9 cellular contexts compared by ENCODE assay signal in genomic region chr13:74136089-74136658, GRCh38. TPM values are rescaled to one million over a fixed set of nuclear protein-coding genes. Genes with fewer than 3 reads are reported as not detected.
DNase-seq lines count a peak whose midpoint lies in the region; ATAC-seq, FAIRE-seq and TF ChIP-seq lines count a peak whose summit lies in the region.
"Had no signal": no experiment of that assay in that cellular context is flagged by ENCODE, and none has a peak within 500 bp of the region (broad histone marks: within the 10 kb centered on the region; RNA-seq: fewer than 3 reads in every experiment).

No MANE protein-coding gene starts in this region.

- POLR2A ChIA-PET in PC-9 (lab: Charles Lee; ENCODE audit: unreplicated experiment): interaction anchor here (0.6 kb wide), 1 partner anchor 1470 kb away, joined by 7 read pairs; no protein-coding TSS in a partner anchor
- POLR2A ChIA-PET in GM12878 (lab: Charles Lee): interaction anchor here (0.9 to 1.9 kb wide), 2 partner anchors 74 to 109 kb away, joined by 3 to 4 read pairs; no protein-coding TSS in a partner anchor

- H3K27me3 ChIP-seq in PC-9 (ENCODE audit: insufficient read depth, low read depth) (peaks cover 17% of the 10 kb centered on the region), GM12878 (replicated peaks in 1 of 2; ENCODE audit: control insufficient read depth in 2 of 2, insufficient read depth in 2 of 2, low read length in 1 of 2) (no peaks in the 10 kb centered on the region), smooth muscle cell (ENCODE audit: low read depth) (no peaks in the 10 kb centered on the region)

- TF ChIP-seq POLR2A in GM12878 (IDR thresholded peaks at IDR 0.05; ENCODE audit: low read depth, low read length): no peak

- FAIRE-seq in GM12878 (lab: Jason Lieb, UNC) (peak; percentile 41), urothelium cell line (lab: Jason Lieb, UNC) (no peak)
- FAIRE-seq: G401.6 had no signal

- TF ChIP-seq RAD21 in GM12878 (IDR thresholded peaks at IDR 0.05; ENCODE audit: insufficient read depth, low read depth, low read length): no peak

- no peaks in the 10 kb centered on the region for H3K9me2 ChIP-seq in PC-9 (ENCODE audit: insufficient read depth)

- in situ Hi-C loops in GM12878 (cut with MboI): no loop called here

- intact Hi-C loops in PC-9 (cut with micrococcal nuclease; ENCODE audit: unreplicated experiment): loop anchor here (5.0 kb wide), 1 partner anchor 199 kb away; no protein-coding TSS in a partner anchor
- intact Hi-C loops in GM12878 (cut with micrococcal nuclease; ENCODE audit: unreplicated experiment): loop anchor here (10.0 kb wide), 1 partner anchor 171 kb away; no protein-coding TSS in a partner anchor

- no peaks in the 10 kb centered on the region for H4K20me1 ChIP-seq in PC-9 (ENCODE audit: insufficient read depth)
- H4K20me1 ChIP-seq in GM12878 (ENCODE audit: control insufficient read depth, insufficient read depth): no peaks in the 10 kb centered on the region
- peaks cover 2% of the 10 kb centered on the region for H4K20me1 ChIP-seq in smooth muscle cell (ENCODE audit: low read depth)

- RAD21 ChIA-PET in GM12878 (lab: Charles Lee; ENCODE audit: unreplicated experiment): interaction anchor here (0.7 to 1.2 kb wide), 4 partner anchors 74 to 300 kb away, joined by 3 to 5 read pairs (median 3); no protein-coding TSS in a partner anchor

- H3K27ac ChIP-seq in PC-9 (no peak overlapping the region), GM12878 (ENCODE audit: control insufficient read depth, insufficient read depth) (peak overlapping the region; percentile 52), smooth muscle cell (ENCODE audit: low read depth) (peak overlapping the region; percentile 83)

- DNase-seq in NCI-H1436 (lab: John Stamatoyannopoulos, UW): peak; percentile 46
- no peak for DNase-seq in NCI-H1436 treated with DMSO at 0.1 percent for 48 hours (lab: John Stamatoyannopoulos, UW)
- no peak for DNase-seq in PC-9
- DNase-seq in GM12878 (ENCODE audit: low read depth, low spot score): no peak
- peak; percentile 35 for DNase-seq in smooth muscle cell (lab: John Stamatoyannopoulos, UW; ENCODE audit: unreplicated experiment)
- DNase-seq in GM19238 (ENCODE audit: insufficient read length, low spot score): no peak
- no peak for DNase-seq in urothelium cell line (ENCODE audit: low spot score)

- H3K9ac ChIP-seq in GM12878 (ENCODE audit: control insufficient read depth, insufficient read depth, low read length): peak overlapping the region; percentile 63
- H3K9ac ChIP-seq in smooth muscle cell (ENCODE audit: low read depth): peak overlapping the region; percentile 76

- H3K4me1 ChIP-seq in PC-9 (replicated peaks; ENCODE audit: insufficient read depth) (0 out of 2 replicates have a peak, but pooled peaks cover 7% of the 10 kb centered on the region), GM12878 (ENCODE audit: control insufficient read depth, insufficient read depth, low read length) (peaks cover 5% of the 10 kb centered on the region; the same call in 1 of the 2 replicates), smooth muscle cell (ENCODE audit: low read depth) (peaks cover 17% of the 10 kb centered on the region)

- H3K4me2 ChIP-seq in PC-9 (peak overlapping the region; percentile 81), GM12878 (ENCODE audit: control insufficient read depth, insufficient read depth) (peak overlapping the region; percentile 91), smooth muscle cell (peak overlapping the region; percentile 95)

- 3% methylated on average over 27 of the region's 27 CpGs for WGBS in GM12878 (ENCODE audit: insufficient coverage, insufficient replicate concordance, low lambda C conversion rate, missing lambda C conversion rate)
- 2% methylated on average over 24 of the region's 27 CpGs for WGBS in smooth muscle cell (ENCODE audit: low lambda C conversion rate)

- H3K9me3 ChIP-seq in PC-9 (ENCODE audit: insufficient read depth, low read depth) (no peaks in the 10 kb centered on the region), GM12878 (replicated peaks; ENCODE audit: control insufficient read depth, insufficient read depth, low read length) (no peaks in the 10 kb centered on the region), iPS-18c (ENCODE audit: control insufficient read depth, insufficient read depth, low read length) (peaks cover 2% of the 10 kb centered on the region), smooth muscle cell (replicated peaks; ENCODE audit: low read depth) (no peaks in the 10 kb centered on the region)

- no peaks in the 10 kb centered on the region for H3F3A ChIP-seq in PC-9 (ENCODE audit: insufficient read depth, low read depth)
- peaks cover 10% of the 10 kb centered on the region for H3F3A ChIP-seq in smooth muscle cell (ENCODE audit: low read depth)

- SMC1A ChIA-PET in GM12878 (lab: Charles Lee; ENCODE audit: uncharacterized antibody, unreplicated experiment): interaction anchor here (0.7 to 1.3 kb wide), 3 partner anchors 18 to 301 kb away, joined by 4 to 5 read pairs (median 5); no protein-coding TSS in a partner anchor

- H3K36me3 ChIP-seq in PC-9 (ENCODE audit: low read depth): no peaks in the 10 kb centered on the region
- no peaks in the 10 kb centered on the region for H3K36me3 ChIP-seq in GM12878 (ENCODE audit: control insufficient read depth in 2 of 2, insufficient read depth in 2 of 2, low read length in 1 of 2)
- no peaks in the 10 kb centered on the region for H3K36me3 ChIP-seq in smooth muscle cell (ENCODE audit: low read depth)

- H3K4me3 ChIP-seq in PC-9 (peak overlapping the region; percentile 62), GM12878 (peak overlapping the region; percentile 89), iPS-18c (ENCODE audit: insufficient read depth, low read depth, low read length) (peak overlapping the region; percentile 88), smooth muscle cell (peak overlapping the region; percentile 96)

- BruUV-seq in PC-9 (replicated peaks; lab: Mats Ljungman, UMichigan) (TSS peak; percentile 65), GM12878 (replicated peaks; lab: Mats Ljungman, UMichigan) (no TSS peak)

- no peak for TF ChIP-seq CTCF in PC-9 (conservative IDR thresholded peaks at IDR 0.05)
- TF ChIP-seq CTCF in GM12878 (IDR thresholded peaks at IDR 0.05 in 2 of 3, conservative IDR thresholded peaks at IDR 0.05 in 1 of 3; ENCODE audit: control insufficient read depth in 2 of 3, extremely low read depth in 1 of 3, insufficient read depth in 1 of 3, low read depth in 3 of 3, low read length in 3 of 3): no peak
- TF ChIP-seq CTCF in smooth muscle cell (IDR thresholded peaks at IDR 0.05; ENCODE audit: borderline replicate concordance, insufficient read depth, poor library complexity, severe bottlenecking): no peak

- no peak for ATAC-seq in GM12878

- CTCF ChIA-PET in PC-9 (lab: Charles Lee): no interaction called here
- CTCF ChIA-PET in GM12878 (lab: Yijun Ruan, JAX): interaction anchor here (0.5 to 0.6 kb wide), 2 partner anchors 822 to 1308 kb away, joined by 3 to 4 read pairs; no protein-coding TSS in a partner anchor

- H3K79me2 ChIP-seq in PC-9 (ENCODE audit: low read depth) (no peaks in the 10 kb centered on the region), GM12878 (ENCODE audit: control insufficient read depth, insufficient read depth, low read length) (peaks cover 19% of the 10 kb centered on the region), smooth muscle cell (ENCODE audit: low read depth) (peaks cover 5% of the 10 kb centered on the region)

- peak overlapping the region; percentile 94 for H2AFZ ChIP-seq in PC-9
- peak overlapping the region; percentile 93 for H2AFZ ChIP-seq in GM12878 (ENCODE audit: control insufficient read depth, low read depth, low read length)
- peak overlapping the region; percentile 80 for H2AFZ ChIP-seq in smooth muscle cell (ENCODE audit: low read depth)

- no peak for TF ChIP-seq EP300 in GM12878 (IDR thresholded peaks at IDR 0.05; ENCODE audit: borderline replicate concordance in 1 of 2, control insufficient read depth in 1 of 2, low read depth in 2 of 2, low read length in 2 of 2)

TF ChIP-seq in GM12878, 131 proteins besides CTCF, POLR2A, EP300 and RAD21 (continues in another document):
- TF ChIP-seq MAX (IDR thresholded peaks at IDR 0.05; ENCODE audit: low read depth, low read length) (peak; percentile 8; the same call in 1 of the 2 replicates), CHD1 (IDR thresholded peaks at IDR 0.05; ENCODE audit: low read depth, low read length) (no peak), ATF7 (IDR thresholded peaks at IDR 0.05; ENCODE audit: low read depth) (peak; percentile 10; the same call in 1 of the 2 replicates), SUZ12 (IDR thresholded peaks at IDR 0.05; ENCODE audit: unreplicated experiment) (no peak), HDAC2 (IDR thresholded peaks at IDR 0.05) (no peak), POU2F2 (IDR thresholded peaks at IDR 0.05; ENCODE audit: borderline replicate concordance, low read depth, low read length) (no peak), BACH1 (IDR thresholded peaks at IDR 0.05; ENCODE audit: borderline replicate concordance) (no peak), CREB1 (IDR thresholded peaks at IDR 0.05; ENCODE audit: low read depth) (no peak), IKZF1 (conservative IDR thresholded peaks at IDR 0.05) (peak; percentile 43), BCL11A (IDR thresholded peaks at IDR 0.05; ENCODE audit: low read depth, low read length) (no peak), MEF2B (IDR thresholded peaks at IDR 0.05; ENCODE audit: partially characterized antibody, poor library complexity, severe bottlenecking) (no peak)

RNA-seq across cellular contexts. Expression of gene KLF12, which starts 2.0 kb away (rescaled TPM):
- 7.0 and 10.3 TPM in 2 replicates for total RNA-seq in PC-9 (2021)
- total RNA-seq in GM12878 (2013; cell fraction: nucleolus; rRNA removed): 26.4 and 34.0 TPM in 2 replicates
- 0.96 and 1.1 TPM in 2 replicates for total RNA-seq in GM12878 (2014; rRNA removed)
- 0.78 and 1.2 TPM in 2 replicates for total RNA-seq in GM12878 (2014; rRNA removed; fragmentation: Illumina TruSeq; extraction: Trizol)
- total RNA-seq in GM12878 (2021): 2.2 TPM in 2 replicates
- 1.9 TPM for polyA plus RNA-seq in GM12878 (2011; ENCODE audit: low read depth)
- 11.4 and 11.5 TPM in 2 replicates for polyA plus RNA-seq in GM12878 (2011; rRNA removed)
- 6.2 and 8.2 TPM in 2 replicates for polyA plus RNA-seq in GM12878 (2011; cell fraction: cytosol; rRNA removed)
- polyA plus RNA-seq in GM12878 (2011; cell fraction: nucleus; rRNA removed): 16.6 and 21.0 TPM in 2 replicates
- polyA plus RNA-seq in GM12878 (2012): 2.8 and 4.2 TPM in 2 replicates
- polyA plus RNA-seq in GM12878 (2014; fragmentation: Illumina TruSeq; extraction: Trizol): 0.85 and 0.98 TPM in 2 replicates
- under 1 TPM; 0.11 to 0.19 TPM for polyA plus RNA-seq in GM12878 (2014; fragmentation: Nextera tagmentation; extraction: Ambion mirVana)
- 0.38 and 0.41 TPM in 2 replicates for polyA plus RNA-seq in GM12878 (2014; rRNA removed)
- 1 to 10 TPM; 1.0 to 1.4 TPM for polyA plus RNA-seq in GM12878 (2016; fragmentation: Nextera tagmentation; extraction: Ambion mirVana)
- 71.0 and 93.3 TPM in 2 replicates for polyA minus RNA-seq in GM12878 (2011; rRNA and poly(A)+ RNA removed)
- 7.4 and 9.6 TPM in 2 replicates for polyA minus RNA-seq in GM12878 (2011; cell fraction: cytosol; rRNA and poly(A)+ RNA removed)
- 31.7 and 52.0 TPM in 2 replicates for polyA minus RNA-seq in GM12878 (2011; cell fraction: nucleus; rRNA and poly(A)+ RNA removed)
- total RNA-seq in smooth muscle cell: 14.6 and 17.5 TPM in 2 replicates
- polyA plus RNA-seq in smooth muscle cell: 1.3 and 5.0 TPM in 2 replicates

Comparison
In these comparisons a context has a peak if more than half of its experiments do, and no peak if none do; other contexts are left out.
1. DNase-seq: peak in NCI-H1436 (single experiment) and smooth muscle cell (single experiment); none in NCI-H1436 treated with DMSO at 0.1 percent for 48 hours (single experiment), PC-9 (0 of 2), GM12878 (single experiment), GM19238 (single experiment) and urothelium cell line (single experiment).
2. Peak in every context shown above with its lines, with median percentiles within 50 percentile points of each other: H2AFZ ChIP-seq, H3K4me2 ChIP-seq and H3K4me3 ChIP-seq.